Comparison of ENCODE assay signal across 13 cellular contexts in genomic region chr13:86825410-86825809, GRCh38.
DNase-seq lines count a peak whose midpoint lies in the region; TF ChIP-seq lines count a peak whose summit lies in the region.
"Had no signal": no experiment of that assay in that cellular context is flagged by ENCODE, and none has a peak within 500 bp of the region (broad histone marks: within the 10 kb centered on the region; RNA-seq: fewer than 3 reads in every experiment).

No MANE protein-coding gene starts in this region.

- H3K36me3 ChIP-seq in liver (ENCODE audit: control insufficient read depth in 4 of 4, insufficient read depth in 3 of 4, low read depth in 1 of 4, low read length in 3 of 4) = no peaks in the 10 kb centered on the region
- H3K36me3 ChIP-seq in Caco-2 (ENCODE audit: control insufficient read depth, insufficient read depth, low read length) = no peaks in the 10 kb centered on the region

- H3K9ac ChIP-seq in liver (ENCODE audit: low read depth in 1 of 2, low read length in 2 of 2) = no peak overlapping the region

- DNase-seq in DMS53 treated with DMSO at 0.1 percent for 48 hours (lab: John Stamatoyannopoulos, UW; ENCODE audit: unreplicated experiment) = peak; percentile 23
- DNase-seq in SHP77 (lab: John Stamatoyannopoulos, UW) = peak; percentile 22 to 31
- DNase-seq in progenitor cell of endocrine pancreas (ENCODE audit: low spot score, unreplicated experiment) = no peak
- no peak for DNase-seq in activated T-cell treated with anti-CD3 and anti-CD28 coated beads, Interleukin-2, amount 50 U/mL, for 24 hours
- DNase-seq in DMS79 (lab: John Stamatoyannopoulos, UW) = no peak
- no peak for DNase-seq in Caco-2
- DNase-seq: C1 segment of cervical spinal cord; CD4-positive, alpha-beta T cell; GF-D8; HCEC 1CT; HFFc6 had no signal

- no peaks in the 10 kb centered on the region for H3K27me3 ChIP-seq in liver (ENCODE audit: control insufficient read depth in 4 of 4, insufficient read depth in 4 of 4, low read length in 3 of 4)
- no peaks in the 10 kb centered on the region for H3K27me3 ChIP-seq in Caco-2 (replicated peaks; ENCODE audit: control insufficient read depth, insufficient read depth, low read length)

- no TSS peak for BruUV-seq in Caco-2 (replicated peaks; lab: Mats Ljungman, UMichigan)

- H3K27ac ChIP-seq in liver (ENCODE audit: low read depth in 1 of 2, low read length in 2 of 2) = no peak overlapping the region

- H3K4me3 ChIP-seq in liver (ENCODE audit: low read depth in 1 of 3, low read length in 3 of 3) (no peak overlapping the region), Caco-2 (ENCODE audit: low read depth, low read length) (no peak overlapping the region)

- H3K4me1 ChIP-seq in liver (ENCODE audit: control insufficient read depth in 4 of 4, insufficient read depth in 4 of 4, low read length in 3 of 4) (peaks cover 3 to 10% (median 6%) of the 10 kb centered on the region in 4 donors), Caco-2 (no peaks in the 10 kb centered on the region)

- TF ChIP-seq CTCF in liver (IDR thresholded peaks at IDR 0.05; ENCODE audit: low read depth, low read length, missing input control) = no peak
- TF ChIP-seq CTCF in progenitor cell of endocrine pancreas (IDR thresholded peaks at IDR 0.05; ENCODE audit: unreplicated experiment) = no peak
- no peak for TF ChIP-seq CTCF in Caco-2 (IDR thresholded peaks at IDR 0.05; ENCODE audit: insufficient read depth in 1 of 2, low read depth in 1 of 2, low read length in 1 of 2, severe bottlenecking in 1 of 2, unreplicated experiment in 1 of 2)

- H3K9me3 ChIP-seq in liver (ENCODE audit: control insufficient read depth in 4 of 4, low read length in 3 of 4) (no peaks in the 10 kb centered on the region), Caco-2 (no peaks in the 10 kb centered on the region)

- POLR2A ChIA-PET in Caco-2 (lab: Charles Lee) = no interaction called here

- H3K27ac Mint-ChIP-seq in progenitor cell of endocrine pancreas (peak overlapping the region; percentile 35), Caco-2 (ENCODE audit: unreplicated experiment) (no peak overlapping the region)
- no peak overlapping the region for H3K27ac Mint-ChIP-seq in activated T-cell treated with anti-CD3 and anti-CD28 coated beads, Interleukin-2, amount 50 U/mL, for 24 hours
- H3K27ac Mint-ChIP-seq: B cell; CD4-positive, alpha-beta T cell; HFFc6 had no signal

- WGBS in liver = 26% methylated on average over 1 of the region's 1 CpG

- no peak for TF ChIP-seq RAD21 in liver (IDR thresholded peaks at IDR 0.05)

- peaks cover 33% of the 10 kb centered on the region for H3K4me1 Mint-ChIP-seq in progenitor cell of endocrine pancreas (ENCODE audit: low read depth)
- no peaks in the 10 kb centered on the region for H3K4me1 Mint-ChIP-seq in activated T-cell treated with anti-CD3 and anti-CD28 coated beads, Interleukin-2, amount 50 U/mL, for 24 hours (ENCODE audit: low read depth)
- H3K4me1 Mint-ChIP-seq in Caco-2 (ENCODE audit: low read depth, unreplicated experiment) = no peaks in the 10 kb centered on the region
- H3K4me1 Mint-ChIP-seq: B cell had no signal

- CTCF ChIA-PET in Caco-2 (lab: Charles Lee) = no interaction called here

- H3K36me3 Mint-ChIP-seq in progenitor cell of endocrine pancreas (ENCODE audit: insufficient read depth) (no peaks in the 10 kb centered on the region), Caco-2 (ENCODE audit: insufficient read depth, unreplicated experiment) (no peaks in the 10 kb centered on the region)
- no peaks in the 10 kb centered on the region for H3K36me3 Mint-ChIP-seq in activated T-cell treated with anti-CD3 and anti-CD28 coated beads, Interleukin-2, amount 50 U/mL, for 24 hours (ENCODE audit: low read depth)

- H3K9me3 Mint-ChIP-seq in progenitor cell of endocrine pancreas (ENCODE audit: low read depth) = peaks cover 2% of the 10 kb centered on the region
- peaks cover 8% of the 10 kb centered on the region for H3K9me3 Mint-ChIP-seq in activated T-cell treated with anti-CD3 and anti-CD28 coated beads, Interleukin-2, amount 50 U/mL, for 24 hours
- no peaks in the 10 kb centered on the region for H3K9me3 Mint-ChIP-seq in Caco-2 (ENCODE audit: unreplicated experiment)

- H3K4me3 Mint-ChIP-seq in progenitor cell of endocrine pancreas (ENCODE audit: low read depth) (no peak overlapping the region), Caco-2 (ENCODE audit: unreplicated experiment) (no peak overlapping the region)
- no peak overlapping the region for H3K4me3 Mint-ChIP-seq in activated T-cell treated with anti-CD3 and anti-CD28 coated beads, Interleukin-2, amount 50 U/mL, for 24 hours
- H3K4me3 Mint-ChIP-seq: B cell; CD4-positive, alpha-beta T cell; HFFc6 had no signal

- intact Hi-C loops in Caco-2 (cut with micrococcal nuclease; ENCODE audit: unreplicated experiment) = no loop called here

- H3K27me3 Mint-ChIP-seq in progenitor cell of endocrine pancreas = no peaks in the 10 kb centered on the region
- H3K27me3 Mint-ChIP-seq in activated T-cell treated with anti-CD3 and anti-CD28 coated beads, Interleukin-2, amount 50 U/mL, for 24 hours = no peaks in the 10 kb centered on the region
- peaks cover 5% of the 10 kb centered on the region for H3K27me3 Mint-ChIP-seq in Caco-2 (ENCODE audit: insufficient read depth, unreplicated experiment)
- H3K27me3 Mint-ChIP-seq: B cell; CD4-positive, alpha-beta T cell had no signal

TF ChIP-seq in liver, 16 proteins besides CTCF, POLR2A, EP300 and RAD21:
- TF ChIP-seq SP1 (IDR thresholded peaks at IDR 0.05) = peak; percentile 40
- TF ChIP-seq YY1 (IDR thresholded peaks at IDR 0.05) = peak; percentile 11
- no peak for TF ChIP-seq GABPA (IDR thresholded peaks at IDR 0.05 in 1 of 2, conservative IDR thresholded peaks at IDR 0.05 in 1 of 2)
- no peak for TF ChIP-seq FOXA1 (IDR thresholded peaks at IDR 0.05)
- peak; percentile 14 for TF ChIP-seq ZBTB33 (IDR thresholded peaks at IDR 0.05)
- no peak for TF ChIP-seq REST (IDR thresholded peaks at IDR 0.05)
- TF ChIP-seq, protein P1, sequence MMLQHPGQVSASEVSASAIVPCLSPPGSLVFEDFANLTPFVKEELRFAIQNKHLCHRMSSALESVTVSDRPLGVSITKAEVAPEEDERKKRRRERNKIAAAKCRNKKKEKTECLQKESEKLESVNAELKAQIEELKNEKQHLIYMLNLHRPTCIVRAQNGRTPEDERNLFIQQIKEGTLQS (IDR thresholded peaks at IDR 0.05) = no peak
- TF ChIP-seq JUND (IDR thresholded peaks at IDR 0.05) = peak in 1 of 2 donors; percentile 16
- TF ChIP-seq, protein P2, sequence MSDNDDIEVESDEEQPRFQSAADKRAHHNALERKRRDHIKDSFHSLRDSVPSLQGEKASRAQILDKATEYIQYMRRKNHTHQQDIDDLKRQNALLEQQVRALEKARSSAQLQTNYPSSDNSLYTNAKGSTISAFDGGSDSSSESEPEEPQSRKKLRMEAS (IDR thresholded peaks at IDR 0.05) = no peak
- TF ChIP-seq HNF4G (IDR thresholded peaks at IDR 0.05) = no peak
- peak in 1 of 2 donors; percentile 26 for TF ChIP-seq RXRA (IDR thresholded peaks at IDR 0.05)
- peak; percentile 46 to 53 for TF ChIP-seq HNF4A (conservative IDR thresholded peaks at IDR 0.05)
- TF ChIP-seq FOXA2 (IDR thresholded peaks at IDR 0.05) = peak; percentile 42
- TF ChIP-seq NR2F2 (IDR thresholded peaks at IDR 0.05) = no peak
- no peak for TF ChIP-seq TAF1 (conservative IDR thresholded peaks at IDR 0.05)
- TF ChIP-seq EGR1 (IDR thresholded peaks at IDR 0.05; ENCODE audit: low read depth in 2 of 2) = peak in 1 of 2 donors; percentile 26

Comparison
In these comparisons a context has a peak if more than half of its experiments do, and no peak if none do; other contexts are left out.
1. DNase-seq: peak in DMS53 treated with DMSO at 0.1 percent for 48 hours (single experiment) and SHP77 (2 of 2); none in progenitor cell of endocrine pancreas (single experiment), activated T-cell treated with anti-CD3 and anti-CD28 coated beads, Interleukin-2, amount 50 U/mL, for 24 hours (single experiment), DMS79 (single experiment) and Caco-2 (0 of 2).